In the genomic region with DNA sequence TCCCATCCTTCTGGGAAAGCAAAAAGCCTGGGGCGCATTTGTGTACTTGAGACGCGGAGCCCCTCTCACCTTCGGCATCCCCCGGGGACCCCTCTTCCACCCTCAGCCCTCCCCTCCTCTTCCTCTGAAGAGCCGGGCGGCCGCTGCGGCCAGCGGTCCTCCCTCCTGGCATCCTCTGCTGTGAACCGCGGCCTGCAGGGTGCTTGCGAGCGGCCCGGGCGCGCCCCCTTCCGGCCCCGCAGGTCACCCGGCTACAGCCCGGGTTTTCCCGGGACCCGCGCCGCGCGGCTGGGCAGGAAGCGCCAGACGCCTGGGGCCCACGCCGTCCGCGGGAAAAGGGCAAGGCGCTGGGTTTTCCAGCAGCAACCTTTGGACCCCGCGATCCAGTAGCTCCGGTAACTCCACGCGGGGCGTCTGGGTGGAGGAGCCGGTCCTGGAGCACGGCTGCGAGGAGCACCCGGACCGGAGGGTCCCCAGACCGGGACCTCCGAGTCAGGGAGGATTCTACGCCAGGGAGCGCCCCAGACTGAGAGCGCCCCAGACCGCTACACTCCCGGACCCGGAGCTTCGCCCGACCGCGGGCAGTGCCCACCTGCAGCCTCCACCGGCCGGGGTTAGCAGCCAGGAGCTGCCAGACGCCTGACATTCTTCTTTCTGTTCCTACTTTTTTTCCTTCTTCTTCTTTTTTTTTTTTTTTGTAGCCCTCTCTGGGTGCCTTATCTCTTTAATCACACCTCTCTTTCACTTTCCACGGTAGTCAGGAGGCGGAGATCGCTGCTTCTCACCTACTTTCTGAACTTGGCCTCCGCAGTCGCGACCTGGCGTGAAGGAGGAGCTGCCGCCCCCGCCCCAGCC, we compare ENCODE assay signal across 9 cellular contexts. TPM values are rescaled to one million over a fixed set of nuclear protein-coding genes. Genes with fewer than 3 reads are reported as not detected.
A peak's percentile ranks its signal among the peaks of the same experiment; 100 is the strongest.
DNase-seq lines count a peak whose midpoint lies in the region; FAIRE-seq and TF ChIP-seq lines count a peak whose summit lies in the region.
"Had no signal": no experiment of that assay in that cellular context is flagged by ENCODE, and none has a peak within 500 bp of the region (broad histone marks: within the 10 kb centered on the region; RNA-seq: fewer than 3 reads in every experiment).

A gene with protein sequence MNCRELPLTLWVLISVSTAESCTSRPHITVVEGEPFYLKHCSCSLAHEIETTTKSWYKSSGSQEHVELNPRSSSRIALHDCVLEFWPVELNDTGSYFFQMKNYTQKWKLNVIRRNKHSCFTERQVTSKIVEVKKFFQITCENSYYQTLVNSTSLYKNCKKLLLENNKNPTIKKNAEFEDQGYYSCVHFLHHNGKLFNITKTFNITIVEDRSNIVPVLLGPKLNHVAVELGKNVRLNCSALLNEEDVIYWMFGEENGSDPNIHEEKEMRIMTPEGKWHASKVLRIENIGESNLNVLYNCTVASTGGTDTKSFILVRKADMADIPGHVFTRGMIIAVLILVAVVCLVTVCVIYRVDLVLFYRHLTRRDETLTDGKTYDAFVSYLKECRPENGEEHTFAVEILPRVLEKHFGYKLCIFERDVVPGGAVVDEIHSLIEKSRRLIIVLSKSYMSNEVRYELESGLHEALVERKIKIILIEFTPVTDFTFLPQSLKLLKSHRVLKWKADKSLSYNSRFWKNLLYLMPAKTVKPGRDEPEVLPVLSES (plus strand): TSS at position 271 of the 855 bp plus-strand sequence. CDS start 6,865 bp downstream, outside the sequence.

- H3K27me3 ChIP-seq in WERI-Rb-1 (ENCODE audit: insufficient read depth, low read depth, severe bottlenecking) (peaks cover 72% of the 10 kb centered on the region), keratinocyte (ENCODE audit: control insufficient read depth, extremely low read depth, insufficient read depth, low read length) (no peaks in the 10 kb centered on the region)

- H3K9me1 ChIP-seq in keratinocyte (ENCODE audit: control insufficient read depth, extremely low read depth, insufficient read depth, low read length), result no peaks in the 10 kb centered on the region

- no peaks in the 10 kb centered on the region for H3K9me3 ChIP-seq in WERI-Rb-1 (ENCODE audit: severe bottlenecking)
- H3K9me3 ChIP-seq in keratinocyte (ENCODE audit: control insufficient read depth, low read depth, low read length), result no peaks in the 10 kb centered on the region

- H3K36me3 Mint-ChIP-seq in HFFc6 (ENCODE audit: low read depth), result no peaks in the 10 kb centered on the region

- H3K9ac ChIP-seq in keratinocyte (ENCODE audit: control insufficient read depth, extremely low read depth, insufficient read depth, low read length), result peak within 1 kb of the TSS; percentile 87

- no peaks in the 10 kb centered on the region for H4K20me1 ChIP-seq in keratinocyte (ENCODE audit: control insufficient read depth, extremely low read depth, insufficient read depth, low read length)

- no peaks in the 10 kb centered on the region for H3K36me3 ChIP-seq in WERI-Rb-1
- no peaks in the 10 kb centered on the region for H3K36me3 ChIP-seq in keratinocyte (ENCODE audit: control insufficient read depth in 2 of 2, extremely low read depth in 1 of 2, insufficient read depth in 2 of 2, low read length in 2 of 2)

- peak within 1 kb of the TSS; percentile 91 for H3K4me2 ChIP-seq in keratinocyte (ENCODE audit: control insufficient read depth, extremely low read depth, insufficient read depth, low read depth, low read length)

- H3K4me1 ChIP-seq in keratinocyte (ENCODE audit: control insufficient read depth, extremely low read depth, insufficient read depth, low read length), result peaks cover 14% of the 10 kb centered on the region

- peak within 1 kb of the TSS; percentile 85 for H3K4me3 Mint-ChIP-seq in HFFc6

- peaks cover 5% of the 10 kb centered on the region; the same call in 1 of the 2 replicates for H3K4me1 Mint-ChIP-seq in HFFc6 (ENCODE audit: low read depth)

- TF ChIP-seq CTCF in HFFc6 (IDR thresholded peaks at IDR 0.05) (peak; percentile 90), WERI-Rb-1 (IDR thresholded peaks at IDR 0.05; ENCODE audit: low read depth, low read length) (peak; percentile 76), cardiac fibroblast (IDR thresholded peaks at IDR 0.05; ENCODE audit: low read depth, low read length) (peak; percentile 35), keratinocyte (optimal IDR thresholded peaks at IDR 0.05 in 1 of 3, IDR thresholded peaks at IDR 0.05 in 1 of 3, conservative IDR thresholded peaks at IDR 0.05 in 1 of 3; ENCODE audit: extremely low read depth in 1 of 3, insufficient read depth in 2 of 3, low read length in 3 of 3) (peak; percentile 12 to 79 (median 79))

- H3K79me2 ChIP-seq in keratinocyte (ENCODE audit: control insufficient read depth, insufficient read depth, low read length), result no peaks in the 10 kb centered on the region

- no peak within 1 kb of the TSS for H3K27ac ChIP-seq in WERI-Rb-1
- peak within 1 kb of the TSS; percentile 69 for H3K27ac ChIP-seq in keratinocyte (ENCODE audit: control insufficient read depth, insufficient read depth, low read length)

- dilution Hi-C loops in keratinocyte (cut with MboI; ENCODE audit: extremely low pct_ligation_motif_present, low sequenced_read_pairs), result no loop called here

- FAIRE-seq in keratinocyte (lab: Jason Lieb, UNC), result no peak
- FAIRE-seq: A204.1 had no signal

- no peak within 1 kb of the TSS for H3K27ac Mint-ChIP-seq in HFFc6

- peaks cover 17% of the 10 kb centered on the region for H3K27me3 Mint-ChIP-seq in HFFc6 (ENCODE audit: insufficient read depth)

- no peaks in the 10 kb centered on the region for H3K9me3 Mint-ChIP-seq in HFFc6

- peak within 1 kb of the TSS; percentile 91 for H2AFZ ChIP-seq in keratinocyte (ENCODE audit: control insufficient read depth, low read length)

- DNase-seq in DMS 273 (lab: John Stamatoyannopoulos, UW; ENCODE audit: unreplicated experiment), result peak; percentile 82
- no peak for DNase-seq in DMS 273 treated with DMSO at 0.1 percent for 48 hours (lab: John Stamatoyannopoulos, UW)
- peak; percentile 11 for DNase-seq in HFFc6
- DNase-seq in MV-4-11 (lab: John Stamatoyannopoulos, UW), result peak; percentile 14
- peak; percentile 48 for DNase-seq in WERI-Rb-1
- peak; percentile 72 to 88 for DNase-seq in cardiac fibroblast (ENCODE audit: low read depth in 2 of 2)
- no peak for DNase-seq in keratinocyte (ENCODE audit: low read depth, low spot score)
- DNase-seq in stimulated activated CD4-positive, alpha-beta T cell treated with anti-CD3 and anti-CD28 coated beads, Interleukin-15, amount 100 ng/mL, for 1 hour (ENCODE audit: low read depth in 1 of 2, low spot score in 1 of 2), result peak; percentile 36 to 60

- H3K4me3 ChIP-seq in WERI-Rb-1 (ENCODE audit: low read depth, low read length), result peak within 1 kb of the TSS; percentile 19
- H3K4me3 ChIP-seq in cardiac fibroblast (replicated peaks in 1 of 2; ENCODE audit: low read depth in 2 of 2, low read length in 2 of 2), result peak within 1 kb of the TSS; percentile 76 to 92
- H3K4me3 ChIP-seq in keratinocyte (ENCODE audit: control insufficient read depth in 2 of 3, extremely low read depth in 1 of 3, insufficient read depth in 2 of 3, low read depth in 1 of 3, low read length in 3 of 3), result peak within 1 kb of the TSS; percentile 66 to 80 (median 79)

RNA-seq across cellular contexts. Expression of the gene that starts here (rescaled TPM):
- total RNA-seq in HFFc6 (2021; fragmentation: NEBNext Ultra II Directional; extraction: Animal tissue kit (Norgen Biotek cat#: 25700)), result not detected
- 1.5 to 1.7 TPM (median 1.6 TPM) in 3 replicates for polyA plus RNA-seq in keratinocyte
- polyA plus RNA-seq in keratinocyte (2011; ENCODE audit: low read depth), result 2.3 TPM
- 0.52 and 1.2 TPM in 2 replicates for polyA plus RNA-seq in keratinocyte (2011; cell fraction: cytosol; rRNA removed)
- 2.5 and 3.5 TPM in 2 replicates for polyA plus RNA-seq in keratinocyte (2011; cell fraction: nucleus; rRNA removed)
- 1.2 and 1.9 TPM in 2 replicates for polyA plus RNA-seq in keratinocyte (2012; ENCODE audit: low replicate concordance)
- polyA minus RNA-seq in keratinocyte, result 0.61 to 1.7 TPM (median 1.5 TPM) in 3 replicates
- polyA minus RNA-seq in keratinocyte (2011; cell fraction: cytosol; rRNA and poly(A)+ RNA removed), result not detected
- 2.9 and 3.3 TPM in 2 replicates for polyA minus RNA-seq in keratinocyte (2011; cell fraction: nucleus; rRNA and poly(A)+ RNA removed)

Comparison
In these comparisons a context has a peak if more than half of its experiments do, and no peak if none do; other contexts are left out.
1. DNase-seq: peak in DMS 273 (single experiment), MV-4-11 (single experiment), WERI-Rb-1 (single experiment), cardiac fibroblast (2 of 2) and stimulated activated CD4-positive, alpha-beta T cell treated with anti-CD3 and anti-CD28 coated beads, Interleukin-15, amount 100 ng/mL, for 1 hour (2 of 2); none in DMS 273 treated with DMSO at 0.1 percent for 48 hours (single experiment) and keratinocyte (single experiment).
2. Peak in DNase-seq in HFFc6; RNA of the gene not detected or under 1 TPM.
3. CTCF ChIP-seq: peak in every context shown above with its lines; median percentile 90 in HFFc6; 79 in keratinocyte; 76 in WERI-Rb-1; 35 in cardiac fibroblast.
4. H3K4me3 ChIP-seq: peak in every context shown above with its lines; median percentile 84 in cardiac fibroblast; 79 in keratinocyte; 19 in WERI-Rb-1.